Comparison of ENCODE assay signal across 22 cellular contexts in genomic region chr1:9050803-9051202, GRCh38. TPM values are rescaled to one million over a fixed set of nuclear protein-coding genes. Genes with fewer than 3 reads are reported as not detected.
"Had no signal": no experiment of that assay in that cellular context is flagged by ENCODE, and none has a peak within 500 bp of the region (broad histone marks: within the 10 kb centered on the region; RNA-seq: fewer than 3 reads in every experiment).

No MANE protein-coding gene starts in this region.

- H3K4me3 ChIP-seq: cardiac muscle cell, PC-9, SJCRH30 had no signal

- H3K27me3 Mint-ChIP-seq: activated CD4-positive, alpha-beta T cell treated with anti-CD3 and anti-CD28 coated beads for 36 hours; activated CD8-positive, alpha-beta T cell treated with anti-CD3 and anti-CD28 coated beads for 36 hours; activated naive CD8-positive, alpha-beta T cell treated with anti-CD3 and anti-CD28 coated beads for 36 hours had no signal

- H3K36me3 ChIP-seq: brain microvascular endothelial cell, cardiac muscle cell, SJCRH30 had no signal

- DNase-seq: activated CD4-positive, alpha-beta T cell treated with anti-CD3 and anti-CD28 coated beads for 36 hours; activated CD4-positive, alpha-beta T cell treated with anti-CD3 and anti-CD28 coated beads, Interleukin-2, amount 50 U/mL, for 1 hour; activated CD8-positive, alpha-beta memory T cell treated with anti-CD3 and anti-CD28 coated beads, Interleukin-2, amount 50 U/mL, for 4 hours; activated CD8-positive, alpha-beta T cell treated with anti-CD3 and anti-CD28 coated beads for 36 hours; activated gamma-delta T cell treated with Interleukin-2 at 50 U/mL for 16 hours; activated naive CD4-positive, alpha-beta T cell treated with anti-CD3 and anti-CD28 coated beads, Interleukin-2, amount 10 ng/mL, durations not matched to agents 7 days and 5 days; activated naive CD8-positive, alpha-beta T cell treated with anti-CD3 and anti-CD28 coated beads for 36 hours; activated T-cell treated with anti-CD3 and anti-CD28 coated beads, Interleukin-2, amount 50 U/mL, for 72 hours; brain microvascular endothelial cell; NCI-H146; NCI-H187 treated with DMSO at 0.1 percent for 48 hours; NCI-H2081 treated with DMSO at 0.1 percent for 48 hours; NCI-H446; NCI-H524; PC-9; SJCRH30; SW 1271; T1000 had no signal

- H3K9me3 ChIP-seq: SJCRH30 had no signal

- H2AFZ ChIP-seq: PC-9 had no signal

- H3K4me2 ChIP-seq: PC-9 had no signal

- ATAC-seq: activated CD4-positive, alpha-beta T cell treated with anti-CD3 and anti-CD28 coated beads for 36 hours; activated CD8-positive, alpha-beta T cell treated with anti-CD3 and anti-CD28 coated beads for 36 hours; activated T-cell treated with anti-CD3 and anti-CD28 coated beads, Interleukin-2, amount 50 U/mL, for 72 hours; SK-N-SH treated with all-trans-retinoic acid at 6 μM for 48 hours had no signal

- H3K27me3 ChIP-seq: cardiac muscle cell had no signal

- H3K36me3 Mint-ChIP-seq: activated naive CD4-positive, alpha-beta T cell treated with anti-CD3 and anti-CD28 coated beads, Interleukin-2, amount 10 ng/mL, durations not matched to agents 7 days and 5 days; activated naive CD8-positive, alpha-beta T cell treated with anti-CD3 and anti-CD28 coated beads for 36 hours had no signal

- H3K4me1 ChIP-seq: SJCRH30 had no signal

- H3K4me3 Mint-ChIP-seq: activated CD4-positive, alpha-beta T cell treated with anti-CD3 and anti-CD28 coated beads for 36 hours; activated CD8-positive, alpha-beta T cell treated with anti-CD3 and anti-CD28 coated beads for 36 hours; activated naive CD4-positive, alpha-beta T cell treated with anti-CD3 and anti-CD28 coated beads, Interleukin-2, amount 10 ng/mL, durations not matched to agents 7 days and 5 days; activated naive CD8-positive, alpha-beta T cell treated with anti-CD3 and anti-CD28 coated beads for 36 hours; activated T-cell treated with anti-CD3 and anti-CD28 coated beads, Interleukin-2, amount 50 U/mL, for 72 hours had no signal

- H3K27ac Mint-ChIP-seq: activated CD4-positive, alpha-beta T cell treated with anti-CD3 and anti-CD28 coated beads for 36 hours; activated CD8-positive, alpha-beta T cell treated with anti-CD3 and anti-CD28 coated beads for 36 hours; activated naive CD4-positive, alpha-beta T cell treated with anti-CD3 and anti-CD28 coated beads, Interleukin-2, amount 10 ng/mL, durations not matched to agents 7 days and 5 days; activated naive CD8-positive, alpha-beta T cell treated with anti-CD3 and anti-CD28 coated beads for 36 hours; activated T-cell treated with anti-CD3 and anti-CD28 coated beads, Interleukin-2, amount 50 U/mL, for 72 hours; activated T-helper 2 cell treated with anti-CD3 and anti-CD28 coated beads, Interferon-gamma antibody, Interleukin-2, Interleukin-4, amounts not matched to agents 10 μg/mL and 5 μg/mL and 100 μg/mL, durations not matched to agents 14 hours and 24 hours and 36 hours had no signal

- H3K9me3 Mint-ChIP-seq: activated CD8-positive, alpha-beta T cell treated with anti-CD3 and anti-CD28 coated beads for 36 hours; activated naive CD4-positive, alpha-beta T cell treated with anti-CD3 and anti-CD28 coated beads, Interleukin-2, amount 10 ng/mL, durations not matched to agents 7 days and 5 days; activated naive CD8-positive, alpha-beta T cell treated with anti-CD3 and anti-CD28 coated beads for 36 hours; activated T-cell treated with anti-CD3 and anti-CD28 coated beads, Interleukin-2, amount 50 U/mL, for 72 hours; activated T-helper 2 cell treated with anti-CD3 and anti-CD28 coated beads, Interferon-gamma antibody, Interleukin-2, Interleukin-4, amounts not matched to agents 10 μg/mL and 5 μg/mL and 100 μg/mL, durations not matched to agents 14 hours and 24 hours and 36 hours had no signal

- H3K4me1 Mint-ChIP-seq: activated CD4-positive, alpha-beta T cell treated with anti-CD3 and anti-CD28 coated beads for 36 hours; activated naive CD4-positive, alpha-beta T cell treated with anti-CD3 and anti-CD28 coated beads, Interleukin-2, amount 10 ng/mL, durations not matched to agents 7 days and 5 days; activated naive CD8-positive, alpha-beta T cell treated with anti-CD3 and anti-CD28 coated beads for 36 hours had no signal

- H3K27ac ChIP-seq: brain microvascular endothelial cell, cardiac muscle cell, PC-9, SJCRH30 had no signal

RNA-seq across cellular contexts. Expression of gene SLC2A5, which starts 18.6 kb away (rescaled TPM):
- total RNA-seq: activated CD4-positive, alpha-beta T cell treated with anti-CD3 and anti-CD28 coated beads for 36 hours; activated CD8-positive, alpha-beta T cell treated with anti-CD3 and anti-CD28 coated beads for 36 hours; activated T-cell treated with anti-CD3 and anti-CD28 coated beads, Interleukin-2, amount 50 U/mL, for 72 hours; activated T-helper 2 cell treated with anti-CD3 and anti-CD28 coated beads, Interferon-gamma antibody, Interleukin-2, Interleukin-4, amounts not matched to agents 10 μg/mL and 5 μg/mL and 100 μg/mL, durations not matched to agents 14 hours and 24 hours and 36 hours; cardiac muscle cell; PC-9; SJCRH30; T-helper 1 cell treated with Interleukin-12 subunit alpha and Interleukin-12 subunit beta and Interleukin-4 antibody, amounts not matched to agents 30 ng/mL and 1 ng/mL, for 36 hours had no signal
- polyA plus RNA-seq: cardiac muscle cell had no signal

RNA-seq across cellular contexts. Expression of gene SLC2A7, which starts 24.6 kb away (rescaled TPM):
- total RNA-seq: activated CD4-positive, alpha-beta T cell treated with anti-CD3 and anti-CD28 coated beads for 36 hours; activated T-helper 2 cell treated with anti-CD3 and anti-CD28 coated beads, Interferon-gamma antibody, Interleukin-2, Interleukin-4, amounts not matched to agents 10 μg/mL and 5 μg/mL and 100 μg/mL, durations not matched to agents 14 hours and 24 hours and 36 hours; cardiac muscle cell; PC-9; SJCRH30; T-helper 1 cell treated with Interleukin-12 subunit alpha and Interleukin-12 subunit beta and Interleukin-4 antibody, amounts not matched to agents 30 ng/mL and 1 ng/mL, for 36 hours had no signal
- polyA plus RNA-seq: cardiac muscle cell had no signal
